8 cellular contexts compared by ENCODE assay signal in genomic region chr18:36829362-36830140, GRCh38. TPM values are rescaled to one million over a fixed set of nuclear protein-coding genes. Genes with fewer than 3 reads are reported as not detected.
A peak's percentile ranks its signal among the peaks of the same experiment; 100 is the strongest.
DNase-seq lines count a peak whose midpoint lies in the region; ATAC-seq, FAIRE-seq and TF ChIP-seq lines count a peak whose summit lies in the region.

No MANE protein-coding gene starts in this region.

- H3K36me3 ChIP-seq in HepG2 (replicated peaks in 1 of 2; ENCODE audit: control insufficient read depth in 1 of 2, insufficient read depth in 2 of 2, low read length in 2 of 2) (no peaks in the 10 kb centered on the region), testis (ENCODE audit: low read depth, missing control alignments) (no peaks in the 10 kb centered on the region)

- H3K27me3 ChIP-seq in HepG2 (ENCODE audit: control insufficient read depth in 1 of 2, insufficient read depth in 2 of 2, low read length in 2 of 2) (no peaks in the 10 kb centered on the region; a peak in 1 of 5 replicates), testis (no peaks in the 10 kb centered on the region)

- POLR2A ChIA-PET in HepG2 (lab: Yijun Ruan, JAX), result interaction anchor here (0.6 kb wide), 1 partner anchor 698 kb away, joined by 3 read pairs; no protein-coding TSS in a partner anchor

- no peak for TF ChIP-seq CTCF in HepG2 (CRISPR knock-in tag; IDR thresholded peaks at IDR 0.05)
- TF ChIP-seq CTCF in testis (IDR thresholded peaks at IDR 0.05), result peak in 1 of 3 experiments; percentile 5

- peak; percentile 33 for DNase-seq in NCI-H1105 treated with DMSO at 0.1 percent for 48 hours (lab: John Stamatoyannopoulos, UW)
- DNase-seq in NCI-H1105 (lab: John Stamatoyannopoulos, UW), result no peak
- DNase-seq in NCI-H69 (lab: John Stamatoyannopoulos, UW), result peak; percentile 82
- DNase-seq in T47D (ENCODE audit: low read depth in 1 of 2, low spot score in 1 of 2), result peak; percentile 13 to 51
- peak; percentile 25 for DNase-seq in HepG2 (ENCODE audit: low spot score)
- DNase-seq in testis, result no peak
- no peak for DNase-seq in HTR-8/SVneo (ENCODE audit: insufficient read length, low spot score)
- DNase-seq in CD1c-positive myeloid dendritic cell (ENCODE audit: extremely low spot score), result no peak

- WGBS in HepG2 (ENCODE audit: low lambda C conversion rate), result 2% methylated on average over 9 of the region's 17 CpGs
- 10 to 13% methylated on average over 10 to 17 of the region's 17 CpGs for WGBS in testis, 2 donors

- peak overlapping the region; percentile 84 for H3K4me2 ChIP-seq in HepG2 (ENCODE audit: low read depth, low read length)

- peak overlapping the region; percentile 85 for H3K9ac ChIP-seq in HepG2 (ENCODE audit: insufficient read depth, low read depth, low read length)

- FAIRE-seq in HepG2 (lab: Jason Lieb, UNC), result no peak
- FAIRE-seq in HTR-8/SVneo (lab: Jason Lieb, UNC), result no peak

- BruUV-seq in HepG2 (replicated peaks; lab: Mats Ljungman, UMichigan), result no TSS peak

- H3K79me2 ChIP-seq in HepG2 (ENCODE audit: insufficient read depth, low read length), result peaks cover 13% of the 10 kb centered on the region

- H2AFZ ChIP-seq in HepG2 (ENCODE audit: low read length), result peak overlapping the region; percentile 89

- H3K4me3 ChIP-seq in HepG2 (replicated peaks in 1 of 3; ENCODE audit: insufficient read depth in 1 of 3, low read depth in 2 of 3, low read length in 3 of 3), result peak overlapping the region; percentile 94 to 99 (median 94)
- peak overlapping the region; percentile 86 to 96 for H3K4me3 ChIP-seq in testis

- peak; percentile 14 for ATAC-seq in HepG2

- H3K4me1 ChIP-seq in HepG2 (ENCODE audit: insufficient read depth, low read length) (peaks cover 43% of the 10 kb centered on the region), testis (no peaks in the 10 kb centered on the region)

- TF ChIP-seq EP300 in HepG2 (IDR thresholded peaks at IDR 0.05; ENCODE audit: low read depth in 2 of 2, low read length in 2 of 2) (no peak), HepG2 (CRISPR knock-in tag; IDR thresholded peaks at IDR 0.05; ENCODE audit: borderline replicate concordance) (no peak)

- H4K20me1 ChIP-seq in HepG2 (ENCODE audit: insufficient read depth, low read length), result no peaks in the 10 kb centered on the region

- no peak for TF ChIP-seq RAD21 in HepG2 (CRISPR knock-in tag; IDR thresholded peaks at IDR 0.05)

- intact Hi-C loops in HepG2 (cut with micrococcal nuclease; ENCODE audit: unreplicated experiment), result no loop called here
- intact Hi-C loops in testis (cut with DNase I; ENCODE audit: low total_unique reads), result loop anchor here (2.0 kb wide), 1 partner anchor 41 kb away; no protein-coding TSS in a partner anchor

- TF ChIP-seq POLR2A in HepG2 (IDR thresholded peaks at IDR 0.05; ENCODE audit: insufficient read depth in 1 of 2, low read depth in 2 of 2, low read length in 2 of 2) (no peak), testis (IDR thresholded peaks at IDR 0.05) (no peak)

- H3K27ac ChIP-seq in HepG2 (ENCODE audit: extremely low read length, insufficient read depth, low read length), result peak overlapping the region; percentile 73
- H3K27ac ChIP-seq in testis, result peak overlapping the region; percentile 86 to 89

- no peaks in the 10 kb centered on the region for H3K9me3 ChIP-seq in HepG2 (ENCODE audit: low read length)
- no peaks in the 10 kb centered on the region for H3K9me3 ChIP-seq in testis

- in situ Hi-C loops in T47D (cut with HindIII; ENCODE audit: low pct_unique_long_range_greater_than_20kb, low sequenced_read_pairs), result no loop called here
- in situ Hi-C loops in HepG2 (cut with HindIII; ENCODE audit: extremely low pct_ligation_motif_present, low pct_unique_long_range_greater_than_20kb), result no loop called here

- CTCF ChIA-PET in HepG2 (lab: Yijun Ruan, JAX; ENCODE audit: low intra/inter-chr PET ratio, low total read pairs), result no interaction called here

TF ChIP-seq in HepG2, 621 proteins besides CTCF, POLR2A, EP300 and RAD21 (continues in another document):
- no peak for TF ChIP-seq MEF2D (CRISPR knock-in tag; IDR thresholded peaks at IDR 0.05)
- TF ChIP-seq MTA1 (CRISPR knock-in tag; IDR thresholded peaks at IDR 0.05; ENCODE audit: borderline replicate concordance), result no peak
- no peak; the same call in 1 of the 2 replicates for TF ChIP-seq ZNF614 (CRISPR knock-in tag; IDR thresholded peaks at IDR 0.05; ENCODE audit: borderline replicate concordance)
- TF ChIP-seq, protein P1, sequence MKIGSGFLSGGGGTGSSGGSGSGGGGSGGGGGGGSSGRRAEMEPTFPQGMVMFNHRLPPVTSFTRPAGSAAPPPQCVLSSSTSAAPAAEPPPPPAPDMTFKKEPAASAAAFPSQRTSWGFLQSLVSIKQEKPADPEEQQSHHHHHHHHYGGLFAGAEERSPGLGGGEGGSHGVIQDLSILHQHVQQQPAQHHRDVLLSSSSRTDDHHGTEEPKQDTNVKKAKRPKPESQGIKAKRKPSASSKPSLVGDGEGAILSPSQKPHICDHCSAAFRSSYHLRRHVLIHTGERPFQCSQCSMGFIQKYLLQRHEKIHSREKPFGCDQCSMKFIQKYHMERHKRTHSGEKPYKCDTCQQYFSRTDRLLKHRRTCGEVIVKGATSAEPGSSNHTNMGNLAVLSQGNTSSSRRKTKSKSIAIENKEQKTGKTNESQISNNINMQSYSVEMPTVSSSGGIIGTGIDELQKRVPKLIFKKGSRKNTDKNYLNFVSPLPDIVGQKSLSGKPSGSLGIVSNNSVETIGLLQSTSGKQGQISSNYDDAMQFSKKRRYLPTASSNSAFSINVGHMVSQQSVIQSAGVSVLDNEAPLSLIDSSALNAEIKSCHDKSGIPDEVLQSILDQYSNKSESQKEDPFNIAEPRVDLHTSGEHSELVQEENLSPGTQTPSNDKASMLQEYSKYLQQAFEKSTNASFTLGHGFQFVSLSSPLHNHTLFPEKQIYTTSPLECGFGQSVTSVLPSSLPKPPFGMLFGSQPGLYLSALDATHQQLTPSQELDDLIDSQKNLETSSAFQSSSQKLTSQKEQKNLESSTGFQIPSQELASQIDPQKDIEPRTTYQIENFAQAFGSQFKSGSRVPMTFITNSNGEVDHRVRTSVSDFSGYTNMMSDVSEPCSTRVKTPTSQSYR (CRISPR knock-in tag; IDR thresholded peaks at IDR 0.05; ENCODE audit: borderline replicate concordance), result no peak
- 0 out of 2 replicates have a peak, but pooled peaks have one; percentile 24 for TF ChIP-seq MED13 (CRISPR knock-in tag; IDR thresholded peaks at IDR 0.05)

RNA-seq across cellular contexts. Expression of gene KIAA1328, which starts 0.6 kb away (rescaled TPM):
- total RNA-seq in HepG2 (2016; rRNA removed; fragmentation: Illumina TruSeq; extraction: Trizol), result 5.2 and 6.0 TPM in 2 replicates
- total RNA-seq in HepG2 (2016; cell fraction: cytosol; rRNA removed; fragmentation: Illumina TruSeq; extraction: Trizol; ENCODE audit: low read depth), result 9.5 and 13.3 TPM in 2 replicates
- 4.0 and 6.7 TPM in 2 replicates for total RNA-seq in HepG2 (2016; cell fraction: insoluble cytoplasmic fraction; rRNA removed; fragmentation: Illumina TruSeq; extraction: Trizol)
- total RNA-seq in HepG2 (2016; cell fraction: membrane; rRNA removed; fragmentation: Illumina TruSeq; extraction: Trizol), result 5.5 and 7.5 TPM in 2 replicates
- total RNA-seq in HepG2 (2016; cell fraction: nucleus; rRNA removed; fragmentation: Illumina TruSeq; extraction: Trizol), result 14.3 and 17.0 TPM in 2 replicates
- 2.8 and 4.1 TPM in 2 replicates for polyA plus RNA-seq in HepG2 (2011; rRNA removed)
- 1.4 and 1.5 TPM in 2 replicates for polyA plus RNA-seq in HepG2 (2011; cell fraction: cytosol; rRNA removed)
- polyA plus RNA-seq in HepG2 (2011; cell fraction: nucleus; rRNA removed), result 6.6 and 6.9 TPM in 2 replicates
- polyA plus RNA-seq in HepG2 (2012), result 1.9 and 2.6 TPM in 2 replicates
- polyA plus RNA-seq in HepG2 (2016; cell fraction: cytosol; fragmentation: Illumina TruSeq; extraction: Trizol; ENCODE audit: low read depth), result 1.1 and 1.2 TPM in 2 replicates
- polyA plus RNA-seq in HepG2 (2016; cell fraction: insoluble cytoplasmic fraction; fragmentation: Illumina TruSeq; extraction: Trizol; ENCODE audit: low read depth), result 2.8 and 3.0 TPM in 2 replicates
- 1.6 and 1.7 TPM in 2 replicates for polyA plus RNA-seq in HepG2 (2016; cell fraction: membrane; fragmentation: Illumina TruSeq; extraction: Trizol; ENCODE audit: low read depth)
- polyA plus RNA-seq in HepG2 (2016; cell fraction: nucleus; fragmentation: Illumina TruSeq; extraction: Trizol; ENCODE audit: insufficient read depth, low read depth), result 7.8 and 8.1 TPM in 2 replicates
- 9.4 and 9.6 TPM in 2 replicates for polyA minus RNA-seq in HepG2 (2011; rRNA and poly(A)+ RNA removed; ENCODE audit: low replicate concordance)
- polyA minus RNA-seq in HepG2 (2011; cell fraction: cytosol; rRNA and poly(A)+ RNA removed), result 2.2 and 2.3 TPM in 2 replicates
- polyA minus RNA-seq in HepG2 (2011; cell fraction: nucleus; rRNA and poly(A)+ RNA removed), result 30.0 and 33.0 TPM in 2 replicates
- 10 to 100 TPM; 35.0 to 48.7 TPM for total RNA-seq in testis
- polyA plus RNA-seq in testis (ENCODE audit: insufficient read depth, low read depth, low replicate concordance), result 19.9 TPM

RNA-seq across cellular contexts. Expression of gene TPGS2, which starts 0.7 kb away (rescaled TPM):
- total RNA-seq in HepG2 (2016; rRNA removed; fragmentation: Illumina TruSeq; extraction: Trizol) (72.1 and 73.3 TPM in 2 replicates), testis (100 to 1,000 TPM; 338 to 628 TPM)
- 144 and 164 TPM in 2 replicates for total RNA-seq in HepG2 (2016; cell fraction: cytosol; rRNA removed; fragmentation: Illumina TruSeq; extraction: Trizol; ENCODE audit: low read depth)
- total RNA-seq in HepG2 (2016; cell fraction: insoluble cytoplasmic fraction; rRNA removed; fragmentation: Illumina TruSeq; extraction: Trizol), result 68.1 and 77.7 TPM in 2 replicates
- 182 and 189 TPM in 2 replicates for total RNA-seq in HepG2 (2016; cell fraction: membrane; rRNA removed; fragmentation: Illumina TruSeq; extraction: Trizol)
- 40.9 and 47.8 TPM in 2 replicates for total RNA-seq in HepG2 (2016; cell fraction: nucleus; rRNA removed; fragmentation: Illumina TruSeq; extraction: Trizol)
- polyA plus RNA-seq in HepG2 (2011; rRNA removed) (106 and 137 TPM in 2 replicates), testis (ENCODE audit: insufficient read depth, low read depth, low replicate concordance) (546 TPM)
- 105 and 107 TPM in 2 replicates for polyA plus RNA-seq in HepG2 (2011; cell fraction: cytosol; rRNA removed)
- 34.8 and 39.7 TPM in 2 replicates for polyA plus RNA-seq in HepG2 (2011; cell fraction: nucleus; rRNA removed)
- 38.7 and 54.0 TPM in 2 replicates for polyA plus RNA-seq in HepG2 (2012)
- 242 and 261 TPM in 2 replicates for polyA plus RNA-seq in HepG2 (2016; cell fraction: cytosol; fragmentation: Illumina TruSeq; extraction: Trizol; ENCODE audit: low read depth)
- polyA plus RNA-seq in HepG2 (2016; cell fraction: insoluble cytoplasmic fraction; fragmentation: Illumina TruSeq; extraction: Trizol; ENCODE audit: low read depth), result 89.6 and 107 TPM in 2 replicates
- 249 and 261 TPM in 2 replicates for polyA plus RNA-seq in HepG2 (2016; cell fraction: membrane; fragmentation: Illumina TruSeq; extraction: Trizol; ENCODE audit: low read depth)
- 51.1 and 62.4 TPM in 2 replicates for polyA plus RNA-seq in HepG2 (2016; cell fraction: nucleus; fragmentation: Illumina TruSeq; extraction: Trizol; ENCODE audit: insufficient read depth, low read depth)
- 108 and 264 TPM in 2 replicates for polyA minus RNA-seq in HepG2 (2011; rRNA and poly(A)+ RNA removed; ENCODE audit: low replicate concordance)
- 41.5 and 43.6 TPM in 2 replicates for polyA minus RNA-seq in HepG2 (2011; cell fraction: cytosol; rRNA and poly(A)+ RNA removed)
- 65.9 and 77.7 TPM in 2 replicates for polyA minus RNA-seq in HepG2 (2011; cell fraction: nucleus; rRNA and poly(A)+ RNA removed)

Comparison
In these comparisons a context has a peak if more than half of its experiments do, and no peak if none do; other contexts are left out.
1. DNase-seq: peak in NCI-H1105 treated with DMSO at 0.1 percent for 48 hours (single experiment), NCI-H69 (single experiment), T47D (2 of 2) and HepG2 (single experiment); none in NCI-H1105 (single experiment), testis (single experiment), HTR-8/SVneo (single experiment) and CD1c-positive myeloid dendritic cell (single experiment).